Comparison of ENCODE assay signal across 17 cellular contexts in genomic region chr2:200459101-200459500, GRCh38.
"Had no signal": no experiment of that assay in that cellular context is flagged by ENCODE, and none has a peak within 500 bp of the region (broad histone marks: within the 10 kb centered on the region; RNA-seq: fewer than 3 reads in every experiment).

No MANE protein-coding gene starts in this region.

- DNase-seq: colonic mucosa; effector CD8-positive, alpha-beta T cell; foreskin melanocyte; heart left ventricle; hippocampal formation; kidney glomerular epithelial cell; mammary epithelial cell; naive thymus-derived CD4-positive, alpha-beta T cell; nephron progenitor cell; small intestine; stimulated activated CD4-positive, alpha-beta T cell treated with anti-CD3 and anti-CD28 coated beads, Interleukin-2, amount 100 ng/mL, for 48 hours; stimulated activated naive CD4-positive, alpha-beta T cell treated with Interleukin-2 at 50 U/mL for 16 hours; thyroid gland; uterus had no signal

- H3K27ac ChIP-seq: colonic mucosa, right atrium auricular region, suprapubic skin, thyroid gland, uterus had no signal

- H3K4me3 ChIP-seq: colonic mucosa, heart left ventricle, right atrium auricular region, suprapubic skin, thyroid gland, uterus had no signal

- FAIRE-seq: islet of Langerhans, small intestine had no signal

- H3K9me3 ChIP-seq: colonic mucosa, heart left ventricle, right atrium auricular region, suprapubic skin, thyroid gland, uterus had no signal

- H3K4me1 ChIP-seq: colonic mucosa, uterus had no signal

- H3K36me3 ChIP-seq: colonic mucosa, uterus had no signal

- H3K27me3 ChIP-seq: colonic mucosa, heart left ventricle, right atrium auricular region, suprapubic skin, thyroid gland, uterus had no signal
